In the genomic region with DNA sequence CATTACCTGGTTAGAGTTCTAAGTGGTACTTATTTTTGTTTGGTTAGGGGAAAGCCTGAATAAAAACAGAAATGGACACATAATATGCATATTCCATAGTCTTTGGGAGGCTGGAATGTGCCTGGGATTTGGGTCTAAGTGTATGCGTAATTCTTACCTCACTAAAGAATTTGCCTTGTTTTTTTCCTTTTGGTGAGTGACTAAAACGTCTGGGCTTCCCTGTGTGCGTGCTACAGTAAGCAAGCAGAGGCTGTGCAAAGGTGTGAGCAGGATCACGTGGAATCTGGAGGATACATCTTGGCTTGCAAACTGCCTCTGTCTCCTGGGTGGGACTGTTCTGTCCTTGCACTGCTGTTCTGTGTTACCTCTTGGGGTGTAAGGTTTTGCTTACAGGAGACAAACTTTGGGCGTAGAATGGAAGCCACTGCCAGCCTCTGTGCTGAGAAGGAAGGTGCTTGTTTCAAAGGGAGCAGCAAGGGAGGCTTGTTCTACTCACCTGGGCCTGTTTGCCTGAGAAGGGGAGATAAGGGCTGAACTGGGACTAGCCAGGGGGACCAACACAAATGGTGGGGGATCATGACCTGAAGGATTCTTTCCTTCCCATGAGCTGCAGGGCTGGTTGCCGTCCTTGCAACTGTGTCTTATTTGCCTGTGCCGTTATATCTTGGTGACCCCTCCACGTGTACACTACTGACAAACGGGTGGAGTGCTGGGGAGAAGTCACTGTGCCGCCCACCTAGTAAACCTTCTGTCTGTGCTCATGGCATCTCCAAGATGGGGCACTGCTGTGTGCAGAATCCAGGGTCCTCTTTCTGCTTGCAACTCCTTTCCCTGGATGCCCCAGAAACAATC, we compare ENCODE assay signal across 1 cellular context.
TF ChIP-seq lines count a peak whose summit lies in the region.

No MANE protein-coding gene starts in this region.

TF ChIP-seq in K562, 482 proteins besides CTCF, POLR2A, EP300 and RAD21 (continued from another document):
- TF ChIP-seq, protein P1, sequence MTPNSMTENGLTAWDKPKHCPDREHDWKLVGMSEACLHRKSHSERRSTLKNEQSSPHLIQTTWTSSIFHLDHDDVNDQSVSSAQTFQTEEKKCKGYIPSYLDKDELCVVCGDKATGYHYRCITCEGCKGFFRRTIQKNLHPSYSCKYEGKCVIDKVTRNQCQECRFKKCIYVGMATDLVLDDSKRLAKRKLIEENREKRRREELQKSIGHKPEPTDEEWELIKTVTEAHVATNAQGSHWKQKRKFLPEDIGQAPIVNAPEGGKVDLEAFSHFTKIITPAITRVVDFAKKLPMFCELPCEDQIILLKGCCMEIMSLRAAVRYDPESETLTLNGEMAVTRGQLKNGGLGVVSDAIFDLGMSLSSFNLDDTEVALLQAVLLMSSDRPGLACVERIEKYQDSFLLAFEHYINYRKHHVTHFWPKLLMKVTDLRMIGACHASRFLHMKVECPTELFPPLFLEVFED (CRISPR knock-in tag; conservative IDR thresholded peaks at IDR 0.05): peak; percentile 95
- peak; percentile 94 for TF ChIP-seq SIRT6 (IDR thresholded peaks at IDR 0.05; ENCODE audit: low read depth, low read length)
- TF ChIP-seq ZBED1 (IDR thresholded peaks at IDR 0.05): peak; percentile 89
- no peak for TF ChIP-seq CBFB (CRISPR knock-in tag; IDR thresholded peaks at IDR 0.05)
- TF ChIP-seq NR2C1 (IDR thresholded peaks at IDR 0.05): no peak
- TF ChIP-seq NR2C1 (tag; IDR thresholded peaks at IDR 0.05): 0 out of 2 replicates have a peak, but pooled peaks have one; percentile 41
- TF ChIP-seq KLF13 (tag; IDR thresholded peaks at IDR 0.05; ENCODE audit: borderline replicate concordance, low read depth): no peak; the same call in 1 of the 2 replicates
- peak; percentile 91 for TF ChIP-seq RFX7 (CRISPR knock-in tag; IDR thresholded peaks at IDR 0.05)
- TF ChIP-seq, protein P2, sequence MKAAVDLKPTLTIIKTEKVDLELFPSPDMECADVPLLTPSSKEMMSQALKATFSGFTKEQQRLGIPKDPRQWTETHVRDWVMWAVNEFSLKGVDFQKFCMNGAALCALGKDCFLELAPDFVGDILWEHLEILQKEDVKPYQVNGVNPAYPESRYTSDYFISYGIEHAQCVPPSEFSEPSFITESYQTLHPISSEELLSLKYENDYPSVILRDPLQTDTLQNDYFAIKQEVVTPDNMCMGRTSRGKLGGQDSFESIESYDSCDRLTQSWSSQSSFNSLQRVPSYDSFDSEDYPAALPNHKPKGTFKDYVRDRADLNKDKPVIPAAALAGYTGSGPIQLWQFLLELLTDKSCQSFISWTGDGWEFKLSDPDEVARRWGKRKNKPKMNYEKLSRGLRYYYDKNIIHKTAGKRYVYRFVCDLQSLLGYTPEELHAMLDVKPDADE (conservative IDR thresholded peaks at IDR 0.05; ENCODE audit: control insufficient read depth, low read depth, low read length): peak; percentile 84
- no peak for TF ChIP-seq BCOR (IDR thresholded peaks at IDR 0.05)
- TF ChIP-seq, protein P3, sequence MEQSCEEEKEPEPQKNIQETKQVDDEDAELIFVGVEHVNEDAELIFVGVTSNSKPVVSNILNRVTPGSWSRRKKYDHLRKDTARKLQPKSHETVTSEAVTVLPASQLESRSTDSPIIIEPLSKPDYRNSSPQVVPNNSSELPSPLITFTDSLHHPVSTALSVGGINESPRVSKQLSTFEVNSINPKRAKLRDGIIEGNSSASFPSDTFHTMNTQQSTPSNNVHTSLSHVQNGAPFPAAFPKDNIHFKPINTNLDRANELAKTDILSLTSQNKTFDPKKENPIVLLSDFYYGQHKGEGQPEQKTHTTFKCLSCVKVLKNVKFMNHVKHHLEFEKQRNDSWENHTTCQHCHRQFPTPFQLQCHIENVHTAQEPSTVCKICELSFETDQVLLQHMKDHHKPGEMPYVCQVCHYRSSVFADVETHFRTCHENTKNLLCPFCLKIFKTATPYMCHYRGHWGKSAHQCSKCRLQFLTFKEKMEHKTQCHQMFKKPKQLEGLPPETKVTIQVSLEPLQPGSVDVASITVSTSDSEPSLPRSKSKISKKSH (CRISPR knock-in tag; IDR thresholded peaks at IDR 0.05): 0 out of 2 replicates have a peak, but pooled peaks have one; percentile 35
- peak in 1 of 3 experiments; percentile 54 for TF ChIP-seq YY1 (IDR thresholded peaks at IDR 0.05; ENCODE audit: borderline replicate concordance in 1 of 3, control insufficient read depth in 1 of 3, extremely low read depth in 1 of 3, insufficient read depth in 3 of 3, insufficient read length in 1 of 3, insufficient replicate concordance in 2 of 3, low read depth in 1 of 3, low read length in 2 of 3)
- TF ChIP-seq ZKSCAN1 (IDR thresholded peaks at IDR 0.05; ENCODE audit: low read depth, low read length): no peak
- peak; percentile 98 for TF ChIP-seq PHB (CRISPR knock-in tag; IDR thresholded peaks at IDR 0.05)
- TF ChIP-seq, protein P4, sequence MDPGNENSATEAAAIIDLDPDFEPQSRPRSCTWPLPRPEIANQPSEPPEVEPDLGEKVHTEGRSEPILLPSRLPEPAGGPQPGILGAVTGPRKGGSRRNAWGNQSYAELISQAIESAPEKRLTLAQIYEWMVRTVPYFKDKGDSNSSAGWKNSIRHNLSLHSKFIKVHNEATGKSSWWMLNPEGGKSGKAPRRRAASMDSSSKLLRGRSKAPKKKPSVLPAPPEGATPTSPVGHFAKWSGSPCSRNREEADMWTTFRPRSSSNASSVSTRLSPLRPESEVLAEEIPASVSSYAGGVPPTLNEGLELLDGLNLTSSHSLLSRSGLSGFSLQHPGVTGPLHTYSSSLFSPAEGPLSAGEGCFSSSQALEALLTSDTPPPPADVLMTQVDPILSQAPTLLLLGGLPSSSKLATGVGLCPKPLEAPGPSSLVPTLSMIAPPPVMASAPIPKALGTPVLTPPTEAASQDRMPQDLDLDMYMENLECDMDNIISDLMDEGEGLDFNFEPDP (CRISPR knock-in tag; IDR thresholded peaks at IDR 0.05): peak; percentile 84
- peak; percentile 94 for TF ChIP-seq RBM22 (IDR thresholded peaks at IDR 0.05; ENCODE audit: low read depth, low read length, poor library complexity, severe bottlenecking)
- no peak for TF ChIP-seq SRSF1 (IDR thresholded peaks at IDR 0.05; ENCODE audit: low read depth, low read length)
- TF ChIP-seq NR3C1 (CRISPR knock-in tag; IDR thresholded peaks at IDR 0.05): no peak
- 0 out of 2 replicates have a peak, but pooled peaks have one; percentile 30 for TF ChIP-seq ZNF232 (CRISPR knock-in tag; IDR thresholded peaks at IDR 0.05)
- peak; percentile 90 for TF ChIP-seq ZNF253 (CRISPR knock-in tag; conservative IDR thresholded peaks at IDR 0.05)
- TF ChIP-seq, protein P5, sequence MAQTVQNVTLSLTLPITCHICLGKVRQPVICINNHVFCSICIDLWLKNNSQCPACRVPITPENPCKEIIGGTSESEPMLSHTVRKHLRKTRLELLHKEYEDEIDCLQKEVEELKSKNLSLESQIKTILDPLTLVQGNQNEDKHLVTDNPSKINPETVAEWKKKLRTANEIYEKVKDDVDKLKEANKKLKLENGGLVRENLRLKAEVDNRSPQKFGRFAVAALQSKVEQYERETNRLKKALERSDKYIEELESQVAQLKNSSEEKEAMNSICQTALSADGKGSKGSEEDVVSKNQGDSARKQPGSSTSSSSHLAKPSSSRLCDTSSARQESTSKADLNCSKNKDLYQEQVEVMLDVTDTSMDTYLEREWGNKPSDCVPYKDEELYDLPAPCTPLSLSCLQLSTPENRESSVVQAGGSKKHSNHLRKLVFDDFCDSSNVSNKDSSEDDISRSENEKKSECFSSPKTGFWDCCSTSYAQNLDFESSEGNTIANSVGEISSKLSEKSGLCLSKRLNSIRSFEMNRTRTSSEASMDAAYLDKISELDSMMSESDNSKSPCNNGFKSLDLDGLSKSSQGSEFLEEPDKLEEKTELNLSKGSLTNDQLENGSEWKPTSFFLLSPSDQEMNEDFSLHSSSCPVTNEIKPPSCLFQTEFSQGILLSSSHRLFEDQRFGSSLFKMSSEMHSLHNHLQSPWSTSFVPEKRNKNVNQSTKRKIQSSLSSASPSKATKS (CRISPR knock-in tag; IDR thresholded peaks at IDR 0.05): 0 out of 2 replicates have a peak, but pooled peaks have one; percentile 18
- TF ChIP-seq CTBP1 (IDR thresholded peaks at IDR 0.05; ENCODE audit: borderline replicate concordance): peak; percentile 68; the same call in 1 of the 2 replicates
- TF ChIP-seq, protein P6, sequence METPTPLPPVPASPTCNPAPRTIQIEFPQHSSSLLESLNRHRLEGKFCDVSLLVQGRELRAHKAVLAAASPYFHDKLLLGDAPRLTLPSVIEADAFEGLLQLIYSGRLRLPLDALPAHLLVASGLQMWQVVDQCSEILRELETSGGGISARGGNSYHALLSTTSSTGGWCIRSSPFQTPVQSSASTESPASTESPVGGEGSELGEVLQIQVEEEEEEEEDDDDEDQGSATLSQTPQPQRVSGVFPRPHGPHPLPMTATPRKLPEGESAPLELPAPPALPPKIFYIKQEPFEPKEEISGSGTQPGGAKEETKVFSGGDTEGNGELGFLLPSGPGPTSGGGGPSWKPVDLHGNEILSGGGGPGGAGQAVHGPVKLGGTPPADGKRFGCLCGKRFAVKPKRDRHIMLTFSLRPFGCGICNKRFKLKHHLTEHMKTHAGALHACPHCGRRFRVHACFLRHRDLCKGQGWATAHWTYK (CRISPR knock-in tag; IDR thresholded peaks at IDR 0.05): peak; percentile 80
- peak; percentile 4; the same call in 1 of the 2 replicates for TF ChIP-seq BCL6 (CRISPR knock-in tag; IDR thresholded peaks at IDR 0.05)
- TF ChIP-seq KLF10 (CRISPR knock-in tag; IDR thresholded peaks at IDR 0.05): peak; percentile 91
